9 cellular contexts compared by ENCODE assay signal in genomic region chr7:18087031-18087686, GRCh38. TPM values are rescaled to one million over a fixed set of nuclear protein-coding genes. Genes with fewer than 3 reads are reported as not detected.
DNase-seq lines count a peak whose midpoint lies in the region; ATAC-seq lines count a peak whose summit lies in the region.
"Had no signal": no experiment of that assay in that cellular context is flagged by ENCODE, and none has a peak within 500 bp of the region (broad histone marks: within the 10 kb centered on the region; RNA-seq: fewer than 3 reads in every experiment).

No MANE protein-coding gene starts in this region.

- peak; percentile 23 for ATAC-seq in activated CD8-positive, alpha-beta T cell treated with anti-CD3 and anti-CD28 coated beads, Interleukin-2, amount 10 ng/mL, durations not matched to agents 7 days and 5 days
- ATAC-seq in left ventricle myocardium superior (peak; percentile 23), GM18873 (IDR thresholded peaks at IDR 0.05; ENCODE audit: low FRiP score, unreplicated experiment) (no peak)

- peak overlapping the region; percentile 52 for H3K4me3 Mint-ChIP-seq in activated naive CD4-positive, alpha-beta T cell treated with anti-CD3 and anti-CD28 coated beads, Interleukin-2, amount 10 ng/mL, durations not matched to agents 7 days and 5 days
- peak overlapping the region; percentile 46 for H3K4me3 Mint-ChIP-seq in activated CD8-positive, alpha-beta T cell treated with anti-CD3 and anti-CD28 coated beads, Interleukin-2, amount 10 ng/mL, durations not matched to agents 7 days and 5 days

- CTCF ChIA-PET in activated naive CD4-positive, alpha-beta T cell treated with anti-CD3 and anti-CD28 coated beads, Interleukin-2, amount 10 ng/mL, durations not matched to agents 7 days and 5 days (lab: Charles Lee), result no interaction called here
- CTCF ChIA-PET in activated CD8-positive, alpha-beta T cell treated with anti-CD3 and anti-CD28 coated beads, Interleukin-2, amount 10 ng/mL, durations not matched to agents 7 days and 5 days (lab: Charles Lee), result no interaction called here

- H3K27me3 Mint-ChIP-seq in activated naive CD4-positive, alpha-beta T cell treated with anti-CD3 and anti-CD28 coated beads, Interleukin-2, amount 10 ng/mL, durations not matched to agents 7 days and 5 days, result peaks cover 46% of the 10 kb centered on the region
- peaks cover 47% of the 10 kb centered on the region for H3K27me3 Mint-ChIP-seq in activated CD8-positive, alpha-beta T cell treated with anti-CD3 and anti-CD28 coated beads, Interleukin-2, amount 10 ng/mL, durations not matched to agents 7 days and 5 days (ENCODE audit: low read depth)

- H3K4me1 Mint-ChIP-seq in activated naive CD4-positive, alpha-beta T cell treated with anti-CD3 and anti-CD28 coated beads, Interleukin-2, amount 10 ng/mL, durations not matched to agents 7 days and 5 days, result peaks cover 6% of the 10 kb centered on the region
- H3K4me1 Mint-ChIP-seq in activated CD8-positive, alpha-beta T cell treated with anti-CD3 and anti-CD28 coated beads, Interleukin-2, amount 10 ng/mL, durations not matched to agents 7 days and 5 days (ENCODE audit: low read depth), result peaks cover 2% of the 10 kb centered on the region

- H3K36me3 Mint-ChIP-seq in activated naive CD4-positive, alpha-beta T cell treated with anti-CD3 and anti-CD28 coated beads, Interleukin-2, amount 10 ng/mL, durations not matched to agents 7 days and 5 days, result no peaks in the 10 kb centered on the region
- no peaks in the 10 kb centered on the region for H3K36me3 Mint-ChIP-seq in activated CD8-positive, alpha-beta T cell treated with anti-CD3 and anti-CD28 coated beads, Interleukin-2, amount 10 ng/mL, durations not matched to agents 7 days and 5 days (ENCODE audit: low read depth)

- no peaks in the 10 kb centered on the region for H3K9me3 Mint-ChIP-seq in activated naive CD4-positive, alpha-beta T cell treated with anti-CD3 and anti-CD28 coated beads, Interleukin-2, amount 10 ng/mL, durations not matched to agents 7 days and 5 days
- H3K9me3 Mint-ChIP-seq in activated CD8-positive, alpha-beta T cell treated with anti-CD3 and anti-CD28 coated beads, Interleukin-2, amount 10 ng/mL, durations not matched to agents 7 days and 5 days (ENCODE audit: insufficient read depth), result peaks cover 5% of the 10 kb centered on the region

- POLR2A ChIA-PET in activated CD8-positive, alpha-beta T cell treated with anti-CD3 and anti-CD28 coated beads, Interleukin-2, amount 10 ng/mL, durations not matched to agents 7 days and 5 days (lab: Charles Lee), result no interaction called here

- no peak overlapping the region for H3K27ac Mint-ChIP-seq in activated naive CD4-positive, alpha-beta T cell treated with anti-CD3 and anti-CD28 coated beads, Interleukin-2, amount 10 ng/mL, durations not matched to agents 7 days and 5 days
- H3K27ac Mint-ChIP-seq in activated CD8-positive, alpha-beta T cell treated with anti-CD3 and anti-CD28 coated beads, Interleukin-2, amount 10 ng/mL, durations not matched to agents 7 days and 5 days, result no peak overlapping the region

- DNase-seq in activated naive CD4-positive, alpha-beta T cell treated with anti-CD3 and anti-CD28 coated beads, Interleukin-2, amount 10 ng/mL, durations not matched to agents 7 days and 5 days, result no peak
- no peak for DNase-seq in activated naive CD4-positive, alpha-beta T cell treated with Interleukin-2 at 50 U/mL for 16 hours
- no peak for DNase-seq in activated CD8-positive, alpha-beta T cell treated with anti-CD3 and anti-CD28 coated beads, Interleukin-2, amount 10 ng/mL, durations not matched to agents 7 days and 5 days
- DNase-seq in left ventricle myocardium superior, result peak; percentile 42
- peak; percentile 81 for DNase-seq in retina
- DNase-seq in NCI-H187 treated with DMSO at 0.1 percent for 48 hours (lab: John Stamatoyannopoulos, UW), result no peak
- no peak for DNase-seq in stimulated activated CD4-positive, alpha-beta T cell treated with anti-CD3 and anti-CD28 coated beads, Interleukin-1b, Interleukin-23, amount 100 ng/mL, for 48 hours

- intact Hi-C loops in left ventricle myocardium superior (cut with micrococcal nuclease), result no loop called here

RNA-seq across cellular contexts. Expression of gene PRPS1L1, which starts 59.5 kb away (rescaled TPM):
- not detected for total RNA-seq in activated CD8-positive, alpha-beta T cell treated with anti-CD3 and anti-CD28 coated beads, Interleukin-2, amount 10 ng/mL, durations not matched to agents 7 days and 5 days
- total RNA-seq in left ventricle myocardium superior, result not detected
- total RNA-seq: activated CD8-positive, alpha-beta memory T cell treated with anti-CD3 and anti-CD28 coated beads for 36 hours had no signal

Comparison
In these comparisons a context has a peak if more than half of its experiments do, and no peak if none do; other contexts are left out.
1. DNase-seq: peak in left ventricle myocardium superior (single experiment) and retina (single experiment); none in activated naive CD4-positive, alpha-beta T cell treated with anti-CD3 and anti-CD28 coated beads, Interleukin-2, amount 10 ng/mL, durations not matched to agents 7 days and 5 days (single experiment), activated naive CD4-positive, alpha-beta T cell treated with Interleukin-2 at 50 U/mL for 16 hours (single experiment), activated CD8-positive, alpha-beta T cell treated with anti-CD3 and anti-CD28 coated beads, Interleukin-2, amount 10 ng/mL, durations not matched to agents 7 days and 5 days (single experiment), NCI-H187 treated with DMSO at 0.1 percent for 48 hours (single experiment) and stimulated activated CD4-positive, alpha-beta T cell treated with anti-CD3 and anti-CD28 coated beads, Interleukin-1b, Interleukin-23, amount 100 ng/mL, for 48 hours (single experiment).